8 cellular contexts compared by ENCODE assay signal in the genomic region with DNA sequence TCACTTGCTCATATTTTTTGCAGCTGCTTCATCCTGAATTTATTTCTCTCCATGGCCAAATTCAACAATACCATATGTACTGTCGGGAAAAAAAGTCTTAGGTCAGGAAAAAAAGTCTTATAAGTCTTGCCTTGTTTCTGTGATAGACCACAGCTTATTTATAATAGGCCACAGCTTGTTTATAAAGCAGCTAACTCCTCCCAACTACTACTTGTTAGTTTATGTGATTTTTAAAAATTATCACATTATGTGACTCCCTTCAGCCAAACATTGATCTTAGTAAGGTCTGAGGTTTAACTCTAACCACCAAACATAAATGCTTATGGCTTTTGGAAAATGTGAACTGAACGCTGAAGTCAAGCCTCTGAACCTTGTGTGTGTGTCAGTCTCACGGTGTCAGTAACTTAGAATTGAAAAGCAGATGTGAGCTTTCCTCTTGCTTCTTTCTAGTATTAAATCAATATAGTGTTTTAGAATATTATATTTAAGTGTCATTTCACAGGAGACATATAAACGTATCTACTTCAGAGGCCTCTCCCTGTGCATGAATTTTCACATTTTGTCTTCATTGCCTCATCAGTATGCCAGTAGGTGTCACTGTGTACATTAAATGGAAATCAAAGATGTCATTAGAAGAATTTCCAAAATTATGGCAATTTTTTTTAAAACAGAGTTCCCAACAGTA. TPM values are rescaled to one million over a fixed set of nuclear protein-coding genes. Genes with fewer than 3 reads are reported as not detected.
A peak's percentile ranks its signal among the peaks of the same experiment; 100 is the strongest.
DNase-seq lines count a peak whose midpoint lies in the region; ATAC-seq, FAIRE-seq and TF ChIP-seq lines count a peak whose summit lies in the region.

No MANE protein-coding gene starts in this region.

- no peak for DNase-seq in activated CD8-positive, alpha-beta T cell treated with anti-CD3 and anti-CD28 coated beads for 36 hours
- DNase-seq in activated CD8-positive, alpha-beta T cell treated with anti-CD3 and anti-CD28 coated beads, Interleukin-2, amount 10 ng/mL, durations not matched to agents 7 days and 5 days, result no peak
- DNase-seq in RCC 7860 (ENCODE audit: low spot score) (no peak), foreskin fibroblast (peak in 1 of 2 donors; percentile 54), upper lobe of right lung (no peak), GF-D8 (lab: John Stamatoyannopoulos, UW) (no peak), T-cell (no peak)
- DNase-seq in stimulated activated CD4-positive, alpha-beta T cell treated with anti-CD3 and anti-CD28 coated beads, Interleukin-2, amount 100 ng/mL, for 24 hours, result no peak

- peaks cover 1% of the 10 kb centered on the region for H3K4me1 ChIP-seq in upper lobe of right lung

- peaks cover 4% of the 10 kb centered on the region for H3K27me3 Mint-ChIP-seq in activated CD8-positive, alpha-beta T cell treated with anti-CD3 and anti-CD28 coated beads for 36 hours
- H3K27me3 Mint-ChIP-seq in activated CD8-positive, alpha-beta T cell treated with anti-CD3 and anti-CD28 coated beads, Interleukin-2, amount 10 ng/mL, durations not matched to agents 7 days and 5 days (ENCODE audit: low read depth), result peaks cover 2% of the 10 kb centered on the region
- no peaks in the 10 kb centered on the region for H3K27me3 Mint-ChIP-seq in T-cell

- H3K4me3 Mint-ChIP-seq in activated CD8-positive, alpha-beta T cell treated with anti-CD3 and anti-CD28 coated beads for 36 hours, result no peak overlapping the region
- H3K4me3 Mint-ChIP-seq in activated CD8-positive, alpha-beta T cell treated with anti-CD3 and anti-CD28 coated beads, Interleukin-2, amount 10 ng/mL, durations not matched to agents 7 days and 5 days, result no peak overlapping the region
- no peak overlapping the region for H3K4me3 Mint-ChIP-seq in T-cell

- no peaks in the 10 kb centered on the region for H3K36me3 ChIP-seq in upper lobe of right lung

- intact Hi-C loops in activated CD8-positive, alpha-beta T cell treated with anti-CD3 and anti-CD28 coated beads for 36 hours (cut with micrococcal nuclease), result no loop called here
- intact Hi-C loops in upper lobe of right lung (cut with DNase I), result no loop called here

- H3K4me3 ChIP-seq in foreskin fibroblast (ENCODE audit: low read depth in 1 of 2, low read length in 2 of 2), result no peak overlapping the region
- no peak overlapping the region for H3K4me3 ChIP-seq in upper lobe of right lung

- H3K27ac ChIP-seq in upper lobe of right lung, result no peak overlapping the region

- POLR2A ChIA-PET in activated CD8-positive, alpha-beta T cell treated with anti-CD3 and anti-CD28 coated beads for 36 hours (lab: Charles Lee), result interaction anchor here (0.6 kb wide), 1 partner anchor 767 kb away, joined by 3 read pairs; no protein-coding TSS in a partner anchor
- POLR2A ChIA-PET in activated CD8-positive, alpha-beta T cell treated with anti-CD3 and anti-CD28 coated beads, Interleukin-2, amount 10 ng/mL, durations not matched to agents 7 days and 5 days (lab: Charles Lee), result no interaction called here
- POLR2A ChIA-PET in T-cell (lab: Charles Lee), result no interaction called here

- CTCF ChIA-PET in activated CD8-positive, alpha-beta T cell treated with anti-CD3 and anti-CD28 coated beads for 36 hours (lab: Charles Lee), result interaction anchor here (1.6 kb wide), 1 partner anchor 476 kb away, joined by 4 read pairs; no protein-coding TSS in a partner anchor
- CTCF ChIA-PET in activated CD8-positive, alpha-beta T cell treated with anti-CD3 and anti-CD28 coated beads, Interleukin-2, amount 10 ng/mL, durations not matched to agents 7 days and 5 days (lab: Charles Lee), result interaction anchor here (0.7 to 1.1 kb wide), 2 partner anchors 471 to 714 kb away, joined by 3 read pairs; no protein-coding TSS in a partner anchor
- CTCF ChIA-PET in T-cell (lab: Charles Lee), result interaction anchor here in 1 of 2 donors (0.5 kb wide), 1 partner anchor 626 kb away, joined by 3 read pairs; no protein-coding TSS in a partner anchor

- TF ChIP-seq CTCF in activated CD8-positive, alpha-beta T cell treated with anti-CD3 and anti-CD28 coated beads for 36 hours (IDR thresholded peaks at IDR 0.05), result peak; percentile 59
- TF ChIP-seq CTCF in foreskin fibroblast (IDR thresholded peaks at IDR 0.05; ENCODE audit: low read depth, low read length), result peak; percentile 55
- TF ChIP-seq CTCF in upper lobe of right lung (IDR thresholded peaks at IDR 0.05), result peak; percentile 68

- peak; percentile 31 for FAIRE-seq in RCC 7860 (lab: Jason Lieb, UNC)

- no peaks in the 10 kb centered on the region for H3K9me3 Mint-ChIP-seq in activated CD8-positive, alpha-beta T cell treated with anti-CD3 and anti-CD28 coated beads for 36 hours
- H3K9me3 Mint-ChIP-seq in activated CD8-positive, alpha-beta T cell treated with anti-CD3 and anti-CD28 coated beads, Interleukin-2, amount 10 ng/mL, durations not matched to agents 7 days and 5 days (ENCODE audit: insufficient read depth), result no peaks in the 10 kb centered on the region
- H3K9me3 Mint-ChIP-seq in T-cell, result no peaks in the 10 kb centered on the region

- no peaks in the 10 kb centered on the region for H3K9me3 ChIP-seq in upper lobe of right lung

- no peaks in the 10 kb centered on the region for H3K36me3 Mint-ChIP-seq in activated CD8-positive, alpha-beta T cell treated with anti-CD3 and anti-CD28 coated beads for 36 hours (ENCODE audit: low read depth)
- H3K36me3 Mint-ChIP-seq in activated CD8-positive, alpha-beta T cell treated with anti-CD3 and anti-CD28 coated beads, Interleukin-2, amount 10 ng/mL, durations not matched to agents 7 days and 5 days (ENCODE audit: low read depth), result no peaks in the 10 kb centered on the region
- H3K36me3 Mint-ChIP-seq in T-cell, result no peaks in the 10 kb centered on the region

- H3K27ac Mint-ChIP-seq in activated CD8-positive, alpha-beta T cell treated with anti-CD3 and anti-CD28 coated beads for 36 hours, result no peak overlapping the region
- no peak overlapping the region for H3K27ac Mint-ChIP-seq in activated CD8-positive, alpha-beta T cell treated with anti-CD3 and anti-CD28 coated beads, Interleukin-2, amount 10 ng/mL, durations not matched to agents 7 days and 5 days
- no peak overlapping the region for H3K27ac Mint-ChIP-seq in T-cell

- H3K4me1 Mint-ChIP-seq in activated CD8-positive, alpha-beta T cell treated with anti-CD3 and anti-CD28 coated beads for 36 hours (ENCODE audit: low read depth), result peaks cover 1% of the 10 kb centered on the region
- H3K4me1 Mint-ChIP-seq in activated CD8-positive, alpha-beta T cell treated with anti-CD3 and anti-CD28 coated beads, Interleukin-2, amount 10 ng/mL, durations not matched to agents 7 days and 5 days (ENCODE audit: low read depth), result no peaks in the 10 kb centered on the region
- peaks cover under 1 to 3% (median under 1%) of the 10 kb centered on the region in 3 donors for H3K4me1 Mint-ChIP-seq in T-cell

- H3K27me3 ChIP-seq in upper lobe of right lung, result no peaks in the 10 kb centered on the region

- no peak for ATAC-seq in activated CD8-positive, alpha-beta T cell treated with anti-CD3 and anti-CD28 coated beads for 36 hours
- ATAC-seq in activated CD8-positive, alpha-beta T cell treated with anti-CD3 and anti-CD28 coated beads, Interleukin-2, amount 10 ng/mL, durations not matched to agents 7 days and 5 days, result no peak
- ATAC-seq in upper lobe of right lung (no peak), T-cell (replicated peaks in 1 of 4) (no peak)

RNA-seq across cellular contexts. Expression of a gene that starts 51.3 kb away (rescaled TPM):
- total RNA-seq in activated CD8-positive, alpha-beta T cell treated with anti-CD3 and anti-CD28 coated beads for 36 hours, result 1 to 10 TPM; 2.0 to 2.3 TPM
- 1 to 10 TPM in 1 of 2 experiments, under 1 TPM in 1; 0.29 to 1.6 TPM for total RNA-seq in activated CD8-positive, alpha-beta T cell treated with anti-CD3 and anti-CD28 coated beads, Interleukin-2, amount 10 ng/mL, durations not matched to agents 7 days and 5 days
- total RNA-seq in upper lobe of right lung (30.2 TPM), T-cell (1 to 10 TPM; 2.2 to 4.9 (median 3.8) TPM)
